Comparison of ENCODE assay signal across 6 cellular contexts in genomic region chr9:96609732-96610131, GRCh38.
"Had no signal": no experiment of that assay in that cellular context is flagged by ENCODE, and none has a peak within 500 bp of the region (broad histone marks: within the 10 kb centered on the region; RNA-seq: fewer than 3 reads in every experiment).

No MANE protein-coding gene starts in this region.

- H3K4me3 ChIP-seq: GM23338 had no signal

- H3K27ac ChIP-seq: HL-60 had no signal

- ATAC-seq: GM23338, HepG2 had no signal

- DNase-seq: H9, HCEC 1CT, KBM-7 had no signal
